Comparison of ENCODE assay signal across 10 cellular contexts in genomic region chr14:80419769-80420168, GRCh38.
DNase-seq lines count a peak whose midpoint lies in the region; ATAC-seq and TF ChIP-seq lines count a peak whose summit lies in the region.
"Had no signal": no experiment of that assay in that cellular context is flagged by ENCODE, and none has a peak within 500 bp of the region (broad histone marks: within the 10 kb centered on the region; RNA-seq: fewer than 3 reads in every experiment).

No MANE protein-coding gene starts in this region.

- no peak overlapping the region for H4K91ac ChIP-seq in IMR-90 (ENCODE audit: insufficient read depth, low read depth, low read length)

- no peak overlapping the region for H3K4ac ChIP-seq in IMR-90 (ENCODE audit: low read depth, low read length)

- TF ChIP-seq CTCF in IMR-90 (conservative IDR thresholded peaks at IDR 0.05; ENCODE audit: low read depth, low read length) (no peak), VCaP (conservative IDR thresholded peaks at IDR 0.05) (no peak), psoas muscle (IDR thresholded peaks at IDR 0.05) (no peak)
- no peak for TF ChIP-seq CTCF in CD8-positive, alpha-beta T cell (IDR thresholded peaks at IDR 0.05)

- H3K36me3 Mint-ChIP-seq in CD8-positive, alpha-beta T cell: no peaks in the 10 kb centered on the region
- H3K36me3 Mint-ChIP-seq: CD14-positive monocyte had no signal

- H3K27me3 ChIP-seq in IMR-90 (ENCODE audit: control insufficient read depth, insufficient read depth, low read length) (no peaks in the 10 kb centered on the region), psoas muscle (ENCODE audit: insufficient read depth in 3 of 3, low read length in 2 of 3) (no peaks in the 10 kb centered on the region)
- H3K27me3 ChIP-seq in CD8-positive, alpha-beta T cell (ENCODE audit: insufficient read depth, low read length): no peaks in the 10 kb centered on the region

- no peak for TF ChIP-seq RAD21 in IMR-90 (IDR thresholded peaks at IDR 0.05; ENCODE audit: low read length)

- no peak overlapping the region for H3K27ac Mint-ChIP-seq in CD8-positive, alpha-beta T cell
- H3K27ac Mint-ChIP-seq: CD14-positive monocyte had no signal

- intact Hi-C loops in IMR-90 (cut with micrococcal nuclease): no loop called here
- intact Hi-C loops in psoas muscle (cut with DNase I): no loop called here
- intact Hi-C loops in CD8-positive, alpha-beta T cell (cut with DNase I, micrococcal nuclease): no loop called here

- H2BK15ac ChIP-seq in IMR-90 (ENCODE audit: low read depth, low read length): 0 out of 3 replicates have a peak overlapping the region, but pooled peaks have one; percentile 21

- no peak for TF ChIP-seq POLR2A in IMR-90 (IDR thresholded peaks at IDR 0.05; ENCODE audit: low read depth, low read length)

- H2BK20ac ChIP-seq in IMR-90 (ENCODE audit: low read depth, low read length): no peak overlapping the region; the same call in 1 of the 2 replicates

- no peak overlapping the region for H3K23ac ChIP-seq in IMR-90 (ENCODE audit: low read depth, low read length)

- in situ Hi-C loops in IMR-90 (cut with MboI; ENCODE audit: low sequenced_read_pairs): no loop called here

- no peak overlapping the region for H3K14ac ChIP-seq in IMR-90 (replicated peaks; ENCODE audit: low read depth, low read length)

- CTCF ChIA-PET in IMR-90 (lab: Yijun Ruan, JAX): interaction anchor here (1.8 kb wide), 1 partner anchor 10 kb away, joined by 5 read pairs; no protein-coding TSS in a partner anchor
- CTCF ChIA-PET in CD8-positive, alpha-beta T cell (lab: Charles Lee): no interaction called here

- 0 out of 4 replicates have a peak overlapping the region, but pooled peaks of 1 of the 2 experiments have one; percentile 5 for H4K8ac ChIP-seq in IMR-90 (ENCODE audit: low read depth in 2 of 2, low read length in 2 of 2)

- no peak overlapping the region for H2AK9ac ChIP-seq in IMR-90 (replicated peaks; ENCODE audit: low read depth, low read length, poor library complexity)

- H2AFZ ChIP-seq in IMR-90 (replicated peaks; ENCODE audit: low read length, poor library complexity): no peak overlapping the region

- no peak overlapping the region for H3K4me3 ChIP-seq in IMR-90 (ENCODE audit: insufficient read depth, low read depth, low read length)
- no peak overlapping the region for H3K4me3 ChIP-seq in psoas muscle
- no peak overlapping the region for H3K4me3 ChIP-seq in CD8-positive, alpha-beta T cell (ENCODE audit: low read depth, low read length)
- H3K4me3 ChIP-seq: HAP-1 had no signal

- H3K4me1 Mint-ChIP-seq in CD8-positive, alpha-beta T cell (ENCODE audit: low read depth): no peaks in the 10 kb centered on the region
- H3K4me1 Mint-ChIP-seq: CD14-positive monocyte had no signal

- no TSS peak for BruUV-seq in IMR-90 (replicated peaks; lab: Mats Ljungman, UMichigan)

- POLR2A ChIA-PET in IMR-90 (lab: Charles Lee; ENCODE audit: unreplicated experiment): no interaction called here
- POLR2A ChIA-PET in CD8-positive, alpha-beta T cell (lab: Charles Lee): no interaction called here

- H3K56ac ChIP-seq in IMR-90 (ENCODE audit: extremely low read depth, insufficient read depth, low read length): no peak overlapping the region

- H3K36me3 ChIP-seq in IMR-90 (ENCODE audit: control insufficient read depth, insufficient read depth, low read length): no peaks in the 10 kb centered on the region
- H3K36me3 ChIP-seq in psoas muscle (ENCODE audit: insufficient read depth in 1 of 2, low read depth in 1 of 2): no peaks in the 10 kb centered on the region
- H3K36me3 ChIP-seq in CD8-positive, alpha-beta T cell (ENCODE audit: insufficient read depth, low read length): no peaks in the 10 kb centered on the region
- H3K36me3 ChIP-seq: HAP-1 had no signal

- no peaks in the 10 kb centered on the region for H3K9me3 Mint-ChIP-seq in CD8-positive, alpha-beta T cell

- H3K9me3 ChIP-seq in IMR-90 (ENCODE audit: control insufficient read depth, insufficient read depth, low read length) (no peaks in the 10 kb centered on the region), psoas muscle (no peaks in the 10 kb centered on the region)
- no peaks in the 10 kb centered on the region for H3K9me3 ChIP-seq in CD8-positive, alpha-beta T cell (ENCODE audit: low read length)
- H3K9me3 ChIP-seq: HAP-1 had no signal

- no peak overlapping the region for H2BK120ac ChIP-seq in IMR-90 (ENCODE audit: low read depth, low read length)

- H3K9ac ChIP-seq in IMR-90 (ENCODE audit: low read depth, low read length): no peak overlapping the region

- H3K4me1 ChIP-seq in IMR-90 (ENCODE audit: control insufficient read depth, insufficient read depth, low read length): no peaks in the 10 kb centered on the region
- no peaks in the 10 kb centered on the region for H3K4me1 ChIP-seq in psoas muscle
- no peaks in the 10 kb centered on the region for H3K4me1 ChIP-seq in CD8-positive, alpha-beta T cell (ENCODE audit: insufficient read depth, low read length)
- H3K4me1 ChIP-seq: HAP-1 had no signal

- H3K4me3 Mint-ChIP-seq in CD8-positive, alpha-beta T cell: no peak overlapping the region
- H3K4me3 Mint-ChIP-seq: CD14-positive monocyte had no signal

- no peak overlapping the region for H3K18ac ChIP-seq in IMR-90 (ENCODE audit: low read depth, low read length)

- ATAC-seq in IMR-90 (ENCODE audit: low read depth) (no peak), psoas muscle (peak in 3 of 4 donors; percentile 38 to 70 (median 61))
- no peak for ATAC-seq in CD8-positive, alpha-beta T cell

- H4K20me1 ChIP-seq in IMR-90 (ENCODE audit: insufficient read depth, low read length): no peaks in the 10 kb centered on the region

- no peaks in the 10 kb centered on the region for H3K9me1 ChIP-seq in IMR-90 (ENCODE audit: insufficient read depth, low read length)

- no peaks in the 10 kb centered on the region for H3K79me1 ChIP-seq in IMR-90 (ENCODE audit: low read depth in 1 of 2, low read length in 2 of 2)

- H3K27ac ChIP-seq in IMR-90 (ENCODE audit: insufficient read depth, low read length) (no peak overlapping the region), VCaP (peak overlapping the region; percentile 75), psoas muscle (no peak overlapping the region)
- no peak overlapping the region for H3K27ac ChIP-seq in CD8-positive, alpha-beta T cell (ENCODE audit: low read depth, low read length)

- H2BK5ac ChIP-seq in IMR-90 (ENCODE audit: low read depth, low read length, poor library complexity, severe bottlenecking): no peak overlapping the region

- no peak overlapping the region for H4K5ac ChIP-seq in IMR-90 (ENCODE audit: low read depth, low read length)

- no peak overlapping the region for H2AK5ac ChIP-seq in IMR-90 (ENCODE audit: low read depth, low read length)

- H3K27me3 Mint-ChIP-seq in CD8-positive, alpha-beta T cell (ENCODE audit: low read depth): no peaks in the 10 kb centered on the region

- dilution Hi-C loops in IMR-90 (cut with HindIII; ENCODE audit: low sequenced_read_pairs, unreplicated experiment): no loop called here

- DNase-seq in IMR-90 (no peak), cerebellar cortex (ENCODE audit: low spot score) (peak; percentile 67), psoas muscle (no peak), NOMO-1 (lab: John Stamatoyannopoulos, UW; ENCODE audit: unreplicated experiment in 2 of 2) (no peak), CD1c-positive myeloid dendritic cell (ENCODE audit: extremely low spot score) (no peak)
- DNase-seq in CD8-positive, alpha-beta T cell: no peak
- DNase-seq: DMS53 had no signal

- WGBS in IMR-90 (ENCODE audit: extremely low coverage in 2 of 2, insufficient read length in 1 of 2), 2 experiments: no CpG with 5 or more reads among the region's 4 CpGs
- 31 to 41% (median 36%) methylated on average over 4 of the region's 4 CpGs for WGBS in psoas muscle, 3 donors

- H3K4me2 ChIP-seq in IMR-90 (ENCODE audit: low read depth, low read length): no peak overlapping the region

TF ChIP-seq in IMR-90, 13 proteins besides CTCF, POLR2A, EP300 and RAD21:
- no peak for TF ChIP-seq BHLHE40 (IDR thresholded peaks at IDR 0.05; ENCODE audit: low read depth, low read length)
- TF ChIP-seq MAZ (IDR thresholded peaks at IDR 0.05; ENCODE audit: borderline replicate concordance, low read depth, low read length): no peak
- TF ChIP-seq NFE2L2 (IDR thresholded peaks at IDR 0.05; ENCODE audit: low read depth, low read length): no peak
- no peak for TF ChIP-seq MXI1 (IDR thresholded peaks at IDR 0.05; ENCODE audit: borderline replicate concordance, low read depth, low read length)
- TF ChIP-seq CHD1 (IDR thresholded peaks at IDR 0.05; ENCODE audit: low read depth, low read length): no peak
- no peak for TF ChIP-seq SMC3 (IDR thresholded peaks at IDR 0.05; ENCODE audit: low read depth, low read length)
- TF ChIP-seq MAFK (IDR thresholded peaks at IDR 0.05; ENCODE audit: low read depth, low read length): no peak
- TF ChIP-seq, protein P1, sequence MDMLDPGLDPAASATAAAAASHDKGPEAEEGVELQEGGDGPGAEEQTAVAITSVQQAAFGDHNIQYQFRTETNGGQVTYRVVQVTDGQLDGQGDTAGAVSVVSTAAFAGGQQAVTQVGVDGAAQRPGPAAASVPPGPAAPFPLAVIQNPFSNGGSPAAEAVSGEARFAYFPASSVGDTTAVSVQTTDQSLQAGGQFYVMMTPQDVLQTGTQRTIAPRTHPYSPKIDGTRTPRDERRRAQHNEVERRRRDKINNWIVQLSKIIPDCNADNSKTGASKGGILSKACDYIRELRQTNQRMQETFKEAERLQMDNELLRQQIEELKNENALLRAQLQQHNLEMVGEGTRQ (IDR thresholded peaks at IDR 0.05; ENCODE audit: low read depth, low read length): no peak
- no peak for TF ChIP-seq CEBPB (IDR thresholded peaks at IDR 0.05; ENCODE audit: low read depth, low read length)
- no peak for TF ChIP-seq FOS (IDR thresholded peaks at IDR 0.05; ENCODE audit: low read depth, low read length)
- TF ChIP-seq ELK1 (IDR thresholded peaks at IDR 0.05; ENCODE audit: borderline replicate concordance, low read depth, low read length): no peak
- no peak for TF ChIP-seq RCOR1 (IDR thresholded peaks at IDR 0.05; ENCODE audit: insufficient replicate concordance, low read length)
- no peak for TF ChIP-seq RFX5 (IDR thresholded peaks at IDR 0.05; ENCODE audit: low read depth, low read length)

Comparison
In these comparisons a context has a peak if more than half of its experiments do, and no peak if none do; other contexts are left out.
1. ATAC-seq: peak in psoas muscle (3 of 4); none in IMR-90 (single experiment) and CD8-positive, alpha-beta T cell (single experiment).